ENCODE assay signal across 8 cellular contexts in the genomic region with DNA sequence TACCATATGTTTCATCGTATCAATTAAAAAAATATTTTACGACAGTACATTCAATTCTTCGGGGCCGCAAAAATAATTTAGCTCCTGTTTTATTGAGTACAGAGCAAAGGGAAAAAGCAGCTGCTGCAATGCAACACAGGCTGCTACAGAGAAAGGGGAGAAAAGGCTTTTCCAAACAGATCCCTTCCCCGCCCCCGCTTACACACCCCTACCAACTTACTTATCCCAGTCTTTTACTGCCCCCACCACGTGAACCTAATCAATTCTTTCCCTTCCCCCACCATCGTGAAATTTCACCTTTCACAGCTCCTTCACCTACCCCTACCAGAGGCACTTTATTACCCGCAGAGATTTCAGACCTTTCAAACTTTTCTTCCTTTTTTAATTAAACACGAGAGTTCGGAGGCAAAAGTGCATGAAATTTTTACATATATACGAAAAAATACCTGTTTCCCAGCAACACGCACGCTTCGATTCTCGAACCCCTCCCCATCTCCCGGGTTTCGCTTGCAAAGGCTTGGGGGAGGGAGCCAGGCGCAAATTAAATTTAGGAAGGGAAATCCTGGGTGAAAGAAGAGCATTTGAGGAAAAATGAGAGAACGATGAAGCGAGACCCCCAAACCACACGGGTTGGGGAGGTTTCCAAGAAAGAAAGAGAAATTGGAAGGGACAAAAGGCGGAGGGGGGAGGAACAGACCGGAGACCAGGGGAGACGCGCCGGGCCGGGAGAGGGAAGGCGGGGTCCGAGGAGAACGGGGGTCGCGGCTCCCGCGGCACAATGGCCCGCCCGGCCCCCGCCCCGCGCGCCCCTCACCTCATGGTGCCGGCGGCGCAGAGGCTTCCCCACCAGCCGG. TPM values are rescaled to one million over a fixed set of nuclear protein-coding genes. Genes with fewer than 3 reads are reported as not detected.
DNase-seq lines count a peak whose midpoint lies in the region; ATAC-seq and TF ChIP-seq lines count a peak whose summit lies in the region.

No MANE protein-coding gene starts in this region.

- TF ChIP-seq CTCF in epithelial cell of proximal tubule (conservative IDR thresholded peaks at IDR 0.05; ENCODE audit: low read depth, low read length): no peak

- no peaks in the 10 kb centered on the region for H3K36me3 Mint-ChIP-seq in CD4-positive, CD25-positive, alpha-beta regulatory T cell
- H3K36me3 Mint-ChIP-seq in naive B cell: peaks cover 0 to 10% of the 10 kb centered on the region in 2 donors

- peaks cover 78% of the 10 kb centered on the region for H3K27me3 Mint-ChIP-seq in CD4-positive, CD25-positive, alpha-beta regulatory T cell
- H3K27me3 Mint-ChIP-seq in naive B cell: no peaks in the 10 kb centered on the region

- peaks cover 19% of the 10 kb centered on the region for H3K4me1 ChIP-seq in CD4-positive, CD25-positive, alpha-beta regulatory T cell (ENCODE audit: control insufficient read depth, insufficient read depth, low read length, poor library complexity, severe bottlenecking)
- peaks cover 21% of the 10 kb centered on the region for H3K4me1 ChIP-seq in SJCRH30

- no peak overlapping the region for H3K27ac Mint-ChIP-seq in CD4-positive, CD25-positive, alpha-beta regulatory T cell
- H3K27ac Mint-ChIP-seq in naive B cell: peak overlapping the region in 5 of 6 donors; percentile 47 to 97 (median 88)

- peaks cover 0 to 23% (median 13%) of the 10 kb centered on the region in 4 donors for H3K4me1 Mint-ChIP-seq in CD4-positive, CD25-positive, alpha-beta regulatory T cell
- peaks cover 12 to 29% (median 17%) of the 10 kb centered on the region in 3 donors for H3K4me1 Mint-ChIP-seq in naive B cell

- peaks cover 0 to 6% (median 0%) of the 10 kb centered on the region in 7 donors for H3K9me3 Mint-ChIP-seq in CD4-positive, CD25-positive, alpha-beta regulatory T cell
- no peaks in the 10 kb centered on the region for H3K9me3 Mint-ChIP-seq in naive B cell

- DNase-seq in CD4-positive, CD25-positive, alpha-beta regulatory T cell: no peak
- DNase-seq in HK-2 (ENCODE audit: unreplicated experiment) (peak; percentile 50), SJCRH30 (peak; percentile 74 to 84), epithelial cell of proximal tubule (ENCODE audit: low read depth) (no peak), naive B cell (peak; percentile 2), SIG-M5 treated with dmso at 0.1 percent for 504 hours (lab: John Stamatoyannopoulos, UW; ENCODE audit: unreplicated experiment) (no peak)

- peaks cover 52% of the 10 kb centered on the region for H3K27me3 ChIP-seq in CD4-positive, CD25-positive, alpha-beta regulatory T cell (ENCODE audit: control insufficient read depth, insufficient read depth, low read length)
- H3K27me3 ChIP-seq in SJCRH30: no peaks in the 10 kb centered on the region

- H3K4me3 ChIP-seq in CD4-positive, CD25-positive, alpha-beta regulatory T cell (ENCODE audit: low read depth, low read length): peak overlapping the region; percentile 44
- H3K4me3 ChIP-seq in SJCRH30 (peak overlapping the region; percentile 85), epithelial cell of proximal tubule (ENCODE audit: low read depth, low read length) (peak overlapping the region; percentile 97)

- H3K27ac ChIP-seq in CD4-positive, CD25-positive, alpha-beta regulatory T cell (ENCODE audit: insufficient read depth, low read length, poor library complexity, severe bottlenecking): no peak overlapping the region
- peak overlapping the region; percentile 95 for H3K27ac ChIP-seq in SJCRH30

- no peak for ATAC-seq in CD4-positive, CD25-positive, alpha-beta regulatory T cell (ENCODE audit: low read depth in 2 of 2)
- peak in 1 of 2 donors; percentile 1 for ATAC-seq in naive B cell (ENCODE audit: low read depth in 2 of 2)
- ATAC-seq in GM18867 (IDR thresholded peaks at IDR 0.05; ENCODE audit: unreplicated experiment): no peak
- ATAC-seq in HG03457 (IDR thresholded peaks at IDR 0.05; ENCODE audit: unreplicated experiment): no peak

- no peaks in the 10 kb centered on the region for H3K9me3 ChIP-seq in CD4-positive, CD25-positive, alpha-beta regulatory T cell (ENCODE audit: control insufficient read depth in 2 of 2, low read length in 2 of 2)
- H3K9me3 ChIP-seq in SJCRH30 (replicated peaks): no peaks in the 10 kb centered on the region

- peak overlapping the region; percentile 19 to 98 (median 90) for H3K4me3 Mint-ChIP-seq in CD4-positive, CD25-positive, alpha-beta regulatory T cell
- peak overlapping the region; percentile 88 to 99 (median 97) for H3K4me3 Mint-ChIP-seq in naive B cell

- no peaks in the 10 kb centered on the region for H3K36me3 ChIP-seq in CD4-positive, CD25-positive, alpha-beta regulatory T cell (ENCODE audit: control insufficient read depth, insufficient read depth, low read length)
- peaks cover 10% of the 10 kb centered on the region; the same call in 1 of the 2 replicates for H3K36me3 ChIP-seq in SJCRH30

RNA-seq across cellular contexts. Expression of a gene that starts 0.8 kb away (rescaled TPM):
- not detected for total RNA-seq in CD4-positive, CD25-positive, alpha-beta regulatory T cell
- polyA plus RNA-seq in CD4-positive, CD25-positive, alpha-beta regulatory T cell: under 1 TPM in 2 of 4 donors, not detected in 2; 0.03 to 0.13 TPM
- total RNA-seq in SJCRH30 (2014; rRNA removed; shearing (Covaris generic)): 206 and 246 TPM in 2 replicates
- 37.7 and 39.0 TPM in 2 replicates for total RNA-seq in epithelial cell of proximal tubule
- 1 to 10 TPM in 4 of 6 donors, under 1 TPM in 2; 0.23 to 3.6 (median 2.0) TPM for polyA plus RNA-seq in naive B cell (ENCODE audit: low read depth in 6 of 6)

Comparison
In these comparisons a context has a peak if more than half of its experiments do, and no peak if none do; other contexts are left out.
1. DNase-seq: peak in HK-2 (single experiment), SJCRH30 (2 of 2) and naive B cell (single experiment); none in CD4-positive, CD25-positive, alpha-beta regulatory T cell (0 of 3), epithelial cell of proximal tubule (single experiment) and SIG-M5 treated with dmso at 0.1 percent for 504 hours (single experiment).
2. H3K4me3 ChIP-seq: peak in every context shown above with its lines; median percentile 97 in epithelial cell of proximal tubule; 85 in SJCRH30; 44 in CD4-positive, CD25-positive, alpha-beta regulatory T cell.
3. H3K27ac Mint-ChIP-seq: peak in naive B cell (5 of 6); none in CD4-positive, CD25-positive, alpha-beta regulatory T cell (0 of 3).
4. RNA of a gene that starts 0.8 kb away (total RNA-seq): 206 to 246 TPM in SJCRH30 and 37.7 to 39.0 TPM in epithelial cell of proximal tubule; not detected in CD4-positive, CD25-positive, alpha-beta regulatory T cell (single experiment); every median in the first group is over 10 times any median in the second.